ENCODE assay signal across 12 cellular contexts in genomic region chr9:88536951-88537742, GRCh38. TPM values are rescaled to one million over a fixed set of nuclear protein-coding genes. Genes with fewer than 3 reads are reported as not detected.
A peak's percentile ranks its signal among the peaks of the same experiment; 100 is the strongest.
DNase-seq lines count a peak whose midpoint lies in the region; ATAC-seq and TF ChIP-seq lines count a peak whose summit lies in the region.
"Had no signal": no experiment of that assay in that cellular context is flagged by ENCODE, and none has a peak within 500 bp of the region (broad histone marks: within the 10 kb centered on the region; RNA-seq: fewer than 3 reads in every experiment).

No MANE protein-coding gene starts in this region.

- 67 to 81% (median 77%) methylated on average over 15 of the region's 15 CpGs for WGBS in spleen, 5 donors

- peaks cover 0 to 10% (median 0%) of the 10 kb centered on the region in 11 experiments; a peak in 3 of 22 replicates for H4K20me1 ChIP-seq in BLaER1 treated with 17β-estradiol and CSF1 and Interleukin-3, amounts not matched to agents 10 nM and 100 nM

- ATAC-seq in GM18858 (IDR thresholded peaks at IDR 0.05; ENCODE audit: unreplicated experiment) (no peak), HG03025 (IDR thresholded peaks at IDR 0.05; ENCODE audit: low FRiP score, unreplicated experiment) (no peak)

- peaks cover 22 to 35% (median 29%) of the 10 kb centered on the region in 10 experiments for H3K4me1 ChIP-seq in BLaER1 treated with 17β-estradiol and CSF1 and Interleukin-3, amounts not matched to agents 10 nM and 100 nM
- H3K4me1 ChIP-seq in spleen = peaks cover 0 to 54% (median 23%) of the 10 kb centered on the region in 6 donors

- TF ChIP-seq POLR2A in spleen (IDR thresholded peaks at IDR 0.05) = no peak

- no peak overlapping the region for H3K9ac ChIP-seq in BLaER1 treated with 17β-estradiol and CSF1 and Interleukin-3, amounts not matched to agents 10 nM and 100 nM

- peaks cover 40 to 50% (median 46%) of the 10 kb centered on the region in 11 experiments for H3K27me3 ChIP-seq in BLaER1 treated with 17β-estradiol and CSF1 and Interleukin-3, amounts not matched to agents 10 nM and 100 nM
- H3K27me3 ChIP-seq in kidney epithelial cell (ENCODE audit: control insufficient read depth, insufficient read depth, low read length) (no peaks in the 10 kb centered on the region), spleen (replicated peaks in 1 of 7) (peaks cover 0 to 79% (median 30%) of the 10 kb centered on the region in 7 donors)

- H3K27ac ChIP-seq in BLaER1 treated with 17β-estradiol and CSF1 and Interleukin-3, amounts not matched to agents 10 nM and 100 nM = peak overlapping the region in 1 of 11 experiments; percentile 73; a peak in 2 of 22 replicates
- H3K27ac ChIP-seq in angular gyrus (ENCODE audit: low read depth, low read length) (peak overlapping the region; percentile 24), spleen (peak overlapping the region in 2 of 8 donors; percentile 5 to 7)

- intact Hi-C loops in spleen (cut with DNase I; ENCODE audit: low total_unique reads) = no loop called here

- DNase-seq in kidney epithelial cell (ENCODE audit: low read depth) (no peak), spleen (peak; percentile 33), NCI-H187 treated with DMSO at 0.1 percent for 48 hours (lab: John Stamatoyannopoulos, UW) (no peak), ecto neural progenitor cell (ENCODE audit: low spot score) (no peak)
- DNase-seq: activated gamma-delta T cell, NCI-H345, T-helper 9 cell had no signal

- peaks cover 0 to 12% (median 4%) of the 10 kb centered on the region in 11 experiments; a peak in 3 of 22 replicates for H3K9me3 ChIP-seq in BLaER1 treated with 17β-estradiol and CSF1 and Interleukin-3, amounts not matched to agents 10 nM and 100 nM (replicated peaks in 1 of 11)
- no peaks in the 10 kb centered on the region for H3K9me3 ChIP-seq in spleen
- H3K9me3 ChIP-seq: Peyer's patch had no signal

- no peak overlapping the region for H3K4me3 ChIP-seq in BLaER1 treated with 17β-estradiol and CSF1 and Interleukin-3, amounts not matched to agents 10 nM and 100 nM
- H3K4me3 ChIP-seq in kidney epithelial cell (ENCODE audit: low read depth, low read length) (peak overlapping the region; percentile 70), spleen (no peak overlapping the region)
- H3K4me3 ChIP-seq: Peyer's patch had no signal

- H3K4me2 ChIP-seq in BLaER1 treated with 17β-estradiol and CSF1 and Interleukin-3, amounts not matched to agents 10 nM and 100 nM = peak overlapping the region; percentile 17 to 74 (median 49); a peak in 19 of 22 replicates

- H3K36me3 ChIP-seq in BLaER1 treated with 17β-estradiol and CSF1 and Interleukin-3, amounts not matched to agents 10 nM and 100 nM = no peaks in the 10 kb centered on the region
- H3K36me3 ChIP-seq in kidney epithelial cell (ENCODE audit: control insufficient read depth, insufficient read depth, low read length) = no peaks in the 10 kb centered on the region
- no peaks in the 10 kb centered on the region for H3K36me3 ChIP-seq in spleen
- H3K36me3 ChIP-seq: Peyer's patch had no signal

- TF ChIP-seq CTCF in kidney epithelial cell (IDR thresholded peaks at IDR 0.05; ENCODE audit: insufficient read depth, low read length, poor library complexity, severe bottlenecking) (no peak), spleen (IDR thresholded peaks at IDR 0.05 in 8 of 11, conservative IDR thresholded peaks at IDR 0.05 in 3 of 11) (no peak)

RNA-seq across cellular contexts. Expression of gene NXNL2, which starts 2.2 kb away (rescaled TPM):
- total RNA-seq in kidney epithelial cell (0.55 and 4.3 TPM in 2 replicates), spleen (under 1 TPM in 2 of 7 donors, not detected in 5; 0.51 to 0.94 TPM)
- polyA plus RNA-seq in spleen = under 1 TPM; 0.22 to 0.29 (median 0.23) TPM
- total RNA-seq: Peyer's patch had no signal
